Comparison of ENCODE assay signal across 26 cellular contexts in genomic region chr12:111203969-111204368, GRCh38.
"Had no signal": no experiment of that assay in that cellular context is flagged by ENCODE, and none has a peak within 500 bp of the region (broad histone marks: within the 10 kb centered on the region; RNA-seq: fewer than 3 reads in every experiment).

No MANE protein-coding gene starts in this region.

- H3K36me3 ChIP-seq: brain microvascular endothelial cell, WERI-Rb-1 had no signal

- DNase-seq: activated B cell treated with CpG ODN at 0.5 μM for 24 hours; activated CD4-positive, alpha-beta T cell treated with anti-CD3 and anti-CD28 coated beads for 48 hours; activated CD4-positive, alpha-beta T cell treated with anti-CD3 and anti-CD28 coated beads, Interleukin-2, amount 50 U/mL, for 1 hour; activated CD4-positive, alpha-beta T cell treated with anti-CD3 and anti-CD28 coated beads, Interleukin-2, amount 50 U/mL, for 48 hours; activated CD8-positive, alpha-beta memory T cell treated with anti-CD3 and anti-CD28 coated beads for 24 hours; activated CD8-positive, alpha-beta T cell treated with anti-CD3 and anti-CD28 coated beads for 36 hours; activated effector memory CD4-positive, alpha-beta T cell treated with Interleukin-2 at 50 U/mL for 16 hours; activated gamma-delta T cell treated with Interleukin-2 at 50 U/mL for 16 hours; activated naive CD4-positive, alpha-beta T cell treated with anti-CD3 and anti-CD28 coated beads, Interleukin-2, amount 50 U/mL, for 16 hours; activated naive CD4-positive, alpha-beta T cell treated with Interleukin-2 at 50 U/mL for 16 hours; activated T-cell treated with anti-CD3 and anti-CD28 coated beads, Interleukin-2, amount 50 U/mL, for 4 hours; amniotic stem cell; anterior cingulate cortex; brain microvascular endothelial cell; caudate nucleus; cortex of kidney; effector memory CD4-positive, alpha-beta T cell; endodermal cell; foreskin fibroblast; T-helper 1 cell; T-helper 17 cell; T1000; WERI-Rb-1 had no signal

- ATAC-seq: activated CD4-positive, CD25-positive, alpha-beta regulatory T cell treated with anti-CD3 and anti-CD28 coated beads, Interleukin-2, amount 50 U/mL, for 24 hours; activated CD8-positive, alpha-beta T cell treated with anti-CD3 and anti-CD28 coated beads for 36 hours; activated T-cell treated with anti-CD3 and anti-CD28 coated beads, Interleukin-2, amount 50 U/mL, for 4 hours; activated T-helper 17 cell treated with anti-CD3 and anti-CD28 coated beads, Interleukin-2, amount 50 U/mL, for 72 hours; esophagus mucosa; T-helper 17 cell had no signal

- H3K27ac ChIP-seq: brain microvascular endothelial cell, WERI-Rb-1 had no signal

- H3K27me3 ChIP-seq: brain microvascular endothelial cell had no signal
